Comparison of ENCODE assay signal across 18 cellular contexts in the genomic region with DNA sequence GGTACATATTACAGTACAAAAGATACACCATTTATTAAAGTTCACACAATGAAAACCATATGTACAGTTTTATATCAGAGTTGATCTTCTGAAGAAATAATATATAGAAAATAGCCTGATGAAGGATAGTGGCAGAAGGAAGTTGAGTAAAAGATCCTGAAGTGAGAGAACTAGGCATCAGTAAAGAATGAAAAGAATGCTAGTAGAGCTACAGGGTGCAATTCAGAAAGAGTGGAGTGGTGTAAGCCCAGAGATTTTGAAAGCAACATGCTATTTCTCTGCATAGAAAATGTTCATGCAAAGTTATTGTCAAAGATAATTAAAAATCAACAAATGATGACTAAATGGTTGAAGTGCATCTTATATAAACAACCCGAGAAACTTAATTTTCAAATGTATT.
"Had no signal": no experiment of that assay in that cellular context is flagged by ENCODE, and none has a peak within 500 bp of the region (broad histone marks: within the 10 kb centered on the region; RNA-seq: fewer than 3 reads in every experiment).

No MANE protein-coding gene starts in this region.

- H3K27ac ChIP-seq: esophagus muscularis mucosa, heart right ventricle, lower lobe of right lung, neutrophil, thyroid gland had no signal

- H3K36me3 ChIP-seq: esophagus muscularis mucosa, heart right ventricle, lower lobe of right lung, neutrophil, thyroid gland had no signal

- ATAC-seq: activated naive CD4-positive, alpha-beta T cell treated with anti-CD3 and anti-CD28 coated beads, Interleukin-2, amount 50 U/mL, for 72 hours; heart right ventricle; lower lobe of right lung; mucosa of descending colon; naive thymus-derived CD8-positive, alpha-beta T cell; right cardiac atrium had no signal

- H3K4me3 ChIP-seq: esophagus muscularis mucosa, heart right ventricle, lower lobe of right lung, mucosa of descending colon, smooth muscle cell, thyroid gland had no signal

- H3K4me1 ChIP-seq: esophagus muscularis mucosa, heart right ventricle, lower lobe of right lung, thyroid gland had no signal

- FAIRE-seq: bronchial epithelial cell, urothelium cell line had no signal

- DNase-seq: activated CD4-positive, alpha-beta T cell treated with anti-CD3 and anti-CD28 coated beads, Interleukin-2, amount 50 U/mL, for 4 hours; activated CD4-positive, CD25-positive, alpha-beta regulatory T cell treated with anti-CD3 and anti-CD28 coated beads, Interleukin-2, amount 50 U/mL, for 72 hours; activated effector memory CD4-positive, alpha-beta T cell treated with Interleukin-2 at 50 U/mL for 16 hours; activated T-cell treated with anti-CD3 and anti-CD28 coated beads, Interleukin-2, amount 50 U/mL, for 1 hour; amygdala; heart right ventricle; lower lobe of right lung; mucosa of descending colon; naive thymus-derived CD8-positive, alpha-beta T cell; right cardiac atrium; T-helper 2 cell; thyroid gland had no signal

- H3K4me2 ChIP-seq: smooth muscle cell had no signal

- H3K27me3 ChIP-seq: esophagus muscularis mucosa, heart right ventricle, neutrophil, thyroid gland had no signal

- H3K9me3 ChIP-seq: esophagus muscularis mucosa, lower lobe of right lung, mucosa of descending colon, neutrophil, thyroid gland had no signal
